9 cellular contexts compared by ENCODE assay signal in genomic region chr3:21839592-21839991, GRCh38.
DNase-seq lines count a peak whose midpoint lies in the region; ATAC-seq and TF ChIP-seq lines count a peak whose summit lies in the region.
"Had no signal": no experiment of that assay in that cellular context is flagged by ENCODE, and none has a peak within 500 bp of the region (broad histone marks: within the 10 kb centered on the region; RNA-seq: fewer than 3 reads in every experiment).

No MANE protein-coding gene starts in this region.

- H2BK5ac ChIP-seq in trophoblast cell (ENCODE audit: low read depth, low read length, poor library complexity), result no peak overlapping the region

- H3K4me3 ChIP-seq in MM.1S (ENCODE audit: low read length), result no peak overlapping the region
- H3K4me3 ChIP-seq in uterus, result no peak overlapping the region
- no peak overlapping the region for H3K4me3 ChIP-seq in trophoblast cell (ENCODE audit: low read depth, low read length)

- H4K12ac ChIP-seq in trophoblast cell (ENCODE audit: low read depth, low read length), result no peak overlapping the region

- no peak overlapping the region for H3K9ac ChIP-seq in MM.1S (ENCODE audit: low read length)
- no peak overlapping the region for H3K9ac ChIP-seq in trophoblast cell (ENCODE audit: low read length)

- no peaks in the 10 kb centered on the region for H3F3A ChIP-seq in MM.1S (ENCODE audit: insufficient read depth, low read length)

- no peak overlapping the region for H3K4ac ChIP-seq in trophoblast cell (ENCODE audit: low read depth, low read length)

- H2AFZ ChIP-seq in MM.1S (ENCODE audit: low read length), result no peak overlapping the region
- no peak overlapping the region for H2AFZ ChIP-seq in trophoblast cell (ENCODE audit: insufficient read depth, low read length, poor library complexity)

- H3K79me2 ChIP-seq in MM.1S (ENCODE audit: low read length) (no peaks in the 10 kb centered on the region), trophoblast cell (ENCODE audit: control insufficient read depth, insufficient read depth, low read length, poor library complexity) (no peaks in the 10 kb centered on the region)

- DNase-seq in ELF-1 (ENCODE audit: low read depth, low spot score) (peak; percentile 27), MM.1S (peak; percentile 10), dedifferentiated amniotic fluid mesenchymal stem cell (ENCODE audit: extremely low spot score) (peak; percentile 23), nephron progenitor cell (peak; percentile 22), uterus (no peak), trophoblast cell (no peak)
- no peak for DNase-seq in stimulated activated naive B cell treated with anti-CD40 and anti-IgM and Interleukin-4, amounts not matched to agents 10 μg/mL and 1 μg/mL and 100 μg/mL, for 72 hours
- DNase-seq: NCI-H2081 treated with DMSO at 0.1 percent for 48 hours had no signal

- H3K4me2 ChIP-seq in MM.1S (ENCODE audit: low read depth, low read length), result no peak overlapping the region
- H3K4me2 ChIP-seq in trophoblast cell (ENCODE audit: low read length), result no peak overlapping the region

- H3K9me3 Mint-ChIP-seq in nephron progenitor cell, result no peaks in the 10 kb centered on the region
- peaks cover 0 to 7% of the 10 kb centered on the region in 2 donors for H3K9me3 Mint-ChIP-seq in stimulated activated naive B cell treated with anti-CD40 and anti-IgM and Interleukin-4, amounts not matched to agents 10 μg/mL and 1 μg/mL and 100 μg/mL, for 72 hours

- peaks cover 6% of the 10 kb centered on the region for H3K4me1 Mint-ChIP-seq in nephron progenitor cell
- H3K4me1 Mint-ChIP-seq in stimulated activated naive B cell treated with anti-CD40 and anti-IgM and Interleukin-4, amounts not matched to agents 10 μg/mL and 1 μg/mL and 100 μg/mL, for 72 hours, result no peaks in the 10 kb centered on the region

- no peaks in the 10 kb centered on the region for H4K20me1 ChIP-seq in MM.1S (ENCODE audit: insufficient read depth, low read length)

- no peaks in the 10 kb centered on the region for H3K9me2 ChIP-seq in MM.1S (replicated peaks; ENCODE audit: insufficient read depth, low read length)

- no peaks in the 10 kb centered on the region for H3K79me1 ChIP-seq in trophoblast cell (ENCODE audit: low read length)

- H3K23ac ChIP-seq in trophoblast cell (ENCODE audit: low read length), result no peak overlapping the region

- no peak overlapping the region for H3K14ac ChIP-seq in trophoblast cell (ENCODE audit: low read length)

- H2AK5ac ChIP-seq in trophoblast cell (ENCODE audit: low read length), result no peak overlapping the region

- no peaks in the 10 kb centered on the region for H3K36me3 Mint-ChIP-seq in nephron progenitor cell (ENCODE audit: low read depth)
- no peaks in the 10 kb centered on the region for H3K36me3 Mint-ChIP-seq in stimulated activated naive B cell treated with anti-CD40 and anti-IgM and Interleukin-4, amounts not matched to agents 10 μg/mL and 1 μg/mL and 100 μg/mL, for 72 hours

- no peak overlapping the region for H2BK12ac ChIP-seq in trophoblast cell (ENCODE audit: low read length)

- intact Hi-C loops in uterus (cut with DNase I; ENCODE audit: low total_unique reads), result no loop called here

- H4K91ac ChIP-seq in trophoblast cell (ENCODE audit: low read depth, low read length), result no peak overlapping the region

- no peak for TF ChIP-seq POLR2A in uterus (IDR thresholded peaks at IDR 0.05)

- H3K27ac ChIP-seq in MM.1S (ENCODE audit: low read length) (no peak overlapping the region), uterus (no peak overlapping the region), trophoblast cell (ENCODE audit: low read depth, low read length) (no peak overlapping the region)

- H3K9me3 ChIP-seq in MM.1S (replicated peaks; ENCODE audit: insufficient read depth, low read length) (0 out of 2 replicates have a peak, but pooled peaks cover 3% of the 10 kb centered on the region), uterus (no peaks in the 10 kb centered on the region), trophoblast cell (ENCODE audit: insufficient read depth, low read depth, low read length) (no peaks in the 10 kb centered on the region)

- H3K36me3 ChIP-seq in MM.1S (replicated peaks; ENCODE audit: insufficient read depth, low read length) (no peaks in the 10 kb centered on the region), uterus (no peaks in the 10 kb centered on the region), trophoblast cell (ENCODE audit: control insufficient read depth in 1 of 2, insufficient read depth in 2 of 2, low read length in 2 of 2) (no peaks in the 10 kb centered on the region)

- H3K27ac Mint-ChIP-seq in nephron progenitor cell, result no peak overlapping the region
- H3K27ac Mint-ChIP-seq in stimulated activated naive B cell treated with anti-CD40 and anti-IgM and Interleukin-4, amounts not matched to agents 10 μg/mL and 1 μg/mL and 100 μg/mL, for 72 hours, result no peak overlapping the region

- no peak overlapping the region for H4K8ac ChIP-seq in trophoblast cell (ENCODE audit: low read depth, low read length)

- H3K27me3 Mint-ChIP-seq in nephron progenitor cell (ENCODE audit: low read depth, poor library complexity), result peaks cover 2% of the 10 kb centered on the region
- no peaks in the 10 kb centered on the region for H3K27me3 Mint-ChIP-seq in stimulated activated naive B cell treated with anti-CD40 and anti-IgM and Interleukin-4, amounts not matched to agents 10 μg/mL and 1 μg/mL and 100 μg/mL, for 72 hours

- TF ChIP-seq CTCF in MM.1S (IDR thresholded peaks at IDR 0.05; ENCODE audit: low read length) (peak; percentile 11; the same call in 1 of the 2 replicates), nephron progenitor cell (IDR thresholded peaks at IDR 0.05) (peak; percentile 30), uterus (IDR thresholded peaks at IDR 0.05) (no peak)

- no peaks in the 10 kb centered on the region for H3K4me1 ChIP-seq in MM.1S (ENCODE audit: low read length)
- no peaks in the 10 kb centered on the region for H3K4me1 ChIP-seq in uterus
- no peaks in the 10 kb centered on the region for H3K4me1 ChIP-seq in trophoblast cell (ENCODE audit: control insufficient read depth in 1 of 2, insufficient read depth in 2 of 2, low read length in 2 of 2)

- H3K27me3 ChIP-seq in MM.1S (replicated peaks; ENCODE audit: insufficient read depth, low read length) (no peaks in the 10 kb centered on the region), uterus (no peaks in the 10 kb centered on the region), trophoblast cell (ENCODE audit: insufficient read depth, low read length) (no peaks in the 10 kb centered on the region)

- H3K4me3 Mint-ChIP-seq in nephron progenitor cell, result no peak overlapping the region
- H3K4me3 Mint-ChIP-seq in stimulated activated naive B cell treated with anti-CD40 and anti-IgM and Interleukin-4, amounts not matched to agents 10 μg/mL and 1 μg/mL and 100 μg/mL, for 72 hours, result no peak overlapping the region

- ATAC-seq in stimulated activated naive B cell treated with anti-CD40 and anti-IgM and Interleukin-4, amounts not matched to agents 10 μg/mL and 1 μg/mL and 100 μg/mL, for 72 hours (replicated peaks), result no peak
- ATAC-seq in HG02571 (IDR thresholded peaks at IDR 0.05; ENCODE audit: unreplicated experiment), result no peak

- no CpG with 5 or more reads among the region's 3 CpGs for WGBS in trophoblast cell (ENCODE audit: extremely low coverage, insufficient coverage, insufficient read length)

- no peak overlapping the region for H2BK120ac ChIP-seq in trophoblast cell (ENCODE audit: insufficient read depth, low read length, poor library complexity)

- no peak overlapping the region for H3K18ac ChIP-seq in trophoblast cell (ENCODE audit: low read length)

Comparison
In these comparisons a context has a peak if more than half of its experiments do, and no peak if none do; other contexts are left out.
1. DNase-seq: peak in ELF-1 (single experiment), MM.1S (single experiment), dedifferentiated amniotic fluid mesenchymal stem cell (single experiment) and nephron progenitor cell (single experiment); none in stimulated activated naive B cell treated with anti-CD40 and anti-IgM and Interleukin-4, amounts not matched to agents 10 μg/mL and 1 μg/mL and 100 μg/mL, for 72 hours (single experiment), uterus (0 of 2) and trophoblast cell (0 of 2).
2. CTCF ChIP-seq: peak in MM.1S (single experiment) and nephron progenitor cell (single experiment); none in uterus (0 of 4).